ENCODE assay signal across 24 cellular contexts in genomic region chr12:68423175-68423574, GRCh38.
A peak's percentile ranks its signal among the peaks of the same experiment; 100 is the strongest.
DNase-seq lines count a peak whose midpoint lies in the region; ATAC-seq, FAIRE-seq and TF ChIP-seq lines count a peak whose summit lies in the region.
"Had no signal": no experiment of that assay in that cellular context is flagged by ENCODE, and none has a peak within 500 bp of the region (broad histone marks: within the 10 kb centered on the region; RNA-seq: fewer than 3 reads in every experiment).

No MANE protein-coding gene starts in this region.

- H3K4me3 Mint-ChIP-seq in nephron, result no peak overlapping the region
- H3K4me3 Mint-ChIP-seq in activated CD4-positive, alpha-beta T cell treated with anti-CD3 and anti-CD28 coated beads, Interleukin-2, amount 10 ng/mL, durations not matched to agents 24 days and 14 days, result no peak overlapping the region
- H3K4me3 Mint-ChIP-seq: H9; stimulated activated naive CD8-positive, alpha-beta T cell treated with anti-CD3 and anti-CD28 coated beads, Interleukin-15, amount 100 ng/mL, for 72 hours; T-cell had no signal

- no peaks in the 10 kb centered on the region for H3K36me3 Mint-ChIP-seq in nephron (ENCODE audit: low read depth)
- H3K36me3 Mint-ChIP-seq in activated CD4-positive, alpha-beta T cell treated with anti-CD3 and anti-CD28 coated beads, Interleukin-2, amount 10 ng/mL, durations not matched to agents 24 days and 14 days (ENCODE audit: low read depth), result no peaks in the 10 kb centered on the region
- H3K36me3 Mint-ChIP-seq: activated naive CD4-positive, alpha-beta T cell treated with anti-CD3 and anti-CD28 coated beads, Interleukin-2, amount 50 U/mL, for 72 hours; T-cell had no signal

- peaks cover 25% of the 10 kb centered on the region for H3K4me1 Mint-ChIP-seq in nephron
- H3K4me1 Mint-ChIP-seq in activated CD4-positive, alpha-beta T cell treated with anti-CD3 and anti-CD28 coated beads, Interleukin-2, amount 10 ng/mL, durations not matched to agents 24 days and 14 days, result peaks cover 8% of the 10 kb centered on the region

- no peaks in the 10 kb centered on the region for H3K36me3 ChIP-seq in K562 (ENCODE audit: control insufficient read depth, insufficient read depth, low read length)
- H3K36me3 ChIP-seq: left ventricle myocardium inferior had no signal

- no peaks in the 10 kb centered on the region for H4K20me1 ChIP-seq in K562 (replicated peaks; ENCODE audit: control insufficient read depth, insufficient read depth, low read length)

- FAIRE-seq in K562 (lab: Jason Lieb, UNC) (no peak), urothelium cell line (lab: Jason Lieb, UNC) (no peak)

- no peak for TF ChIP-seq RAD21 in K562 (CRISPR knock-in tag; conservative IDR thresholded peaks at IDR 0.05 in 1 of 2, IDR thresholded peaks at IDR 0.05 in 1 of 2)

- no peak for TF ChIP-seq POLR2A in K562 (conservative IDR thresholded peaks at IDR 0.05)

- peaks cover 2% of the 10 kb centered on the region for H3K9me3 Mint-ChIP-seq in nephron
- H3K9me3 Mint-ChIP-seq in activated CD4-positive, alpha-beta T cell treated with anti-CD3 and anti-CD28 coated beads, Interleukin-2, amount 10 ng/mL, durations not matched to agents 24 days and 14 days, result peaks cover 4% of the 10 kb centered on the region
- H3K9me3 Mint-ChIP-seq: activated T-helper 2 cell treated with anti-CD3 and anti-CD28 coated beads, Interferon-gamma antibody, Interleukin-2, Interleukin-4, amounts not matched to agents 10 μg/mL and 5 μg/mL and 100 μg/mL, durations not matched to agents 14 hours and 24 hours and 36 hours; stimulated activated naive CD8-positive, alpha-beta T cell treated with anti-CD3 and anti-CD28 coated beads, Interleukin-15, amount 100 ng/mL, for 72 hours; T-cell had no signal

- CTCF ChIA-PET in K562 (lab: Yijun Ruan, JAX; ENCODE audit: low intra/inter-chr PET ratio), result no interaction called here

- no peak overlapping the region for H3K9ac ChIP-seq in K562 (ENCODE audit: insufficient read depth in 1 of 2, low read depth in 2 of 2, low read length in 2 of 2)

- no peak overlapping the region for H3K4me2 ChIP-seq in K562 (ENCODE audit: insufficient read depth, low read length)
- H3K4me2 ChIP-seq: hepatocyte had no signal

- H3K4me3 ChIP-seq in K562 (no peak overlapping the region), fibroblast of the aortic adventitia (ENCODE audit: low read depth, low read length) (no peak overlapping the region)
- H3K4me3 ChIP-seq: dorsolateral prefrontal cortex, hepatocyte, left ventricle myocardium inferior had no signal

- no peak overlapping the region for H2AFZ ChIP-seq in K562 (ENCODE audit: low read depth, low read length)
- H2AFZ ChIP-seq: hepatocyte had no signal

- H3K27me3 Mint-ChIP-seq in nephron (ENCODE audit: low read depth), result peaks cover 4% of the 10 kb centered on the region
- H3K27me3 Mint-ChIP-seq in activated CD4-positive, alpha-beta T cell treated with anti-CD3 and anti-CD28 coated beads, Interleukin-2, amount 10 ng/mL, durations not matched to agents 24 days and 14 days, result no peaks in the 10 kb centered on the region
- H3K27me3 Mint-ChIP-seq: stimulated activated naive CD8-positive, alpha-beta T cell treated with anti-CD3 and anti-CD28 coated beads, Interleukin-15, amount 100 ng/mL, for 72 hours; T-cell had no signal

- no peak for ATAC-seq in K562
- ATAC-seq in GM19351 (IDR thresholded peaks at IDR 0.05; ENCODE audit: unreplicated experiment), result no peak
- ATAC-seq: activated naive CD4-positive, alpha-beta T cell treated with anti-CD3 and anti-CD28 coated beads, Interleukin-2, amount 50 U/mL, for 72 hours; foreskin keratinocyte; stimulated activated naive CD8-positive, alpha-beta T cell treated with anti-CD3 and anti-CD28 coated beads, Interleukin-15, amount 100 ng/mL, for 72 hours; T-cell had no signal

- in situ Hi-C loops in K562 (cut with MboI), result no loop called here

- no peak for TF ChIP-seq EP300 in K562 (IDR thresholded peaks at IDR 0.05; ENCODE audit: low read length)

- H3K4me1 ChIP-seq in K562 (replicated peaks in 1 of 2; ENCODE audit: control insufficient read depth in 2 of 2, insufficient read depth in 2 of 2, low read length in 2 of 2), result no peaks in the 10 kb centered on the region
- H3K4me1 ChIP-seq: foreskin keratinocyte had no signal

- POLR2A ChIA-PET in K562 (lab: Yijun Ruan, JAX), result interaction anchor here (0.6 to 1.3 kb wide), 2 partner anchors 65 to 73 kb away, joined by 3 read pairs; no protein-coding TSS in a partner anchor

- no peaks in the 10 kb centered on the region for H3K9me3 ChIP-seq in K562 (replicated peaks; ENCODE audit: control insufficient read depth, insufficient read depth, low read depth, low read length)
- H3K9me3 ChIP-seq: left ventricle myocardium inferior had no signal

- H3K9me1 ChIP-seq in K562 (ENCODE audit: control insufficient read depth, insufficient read depth, low read length), result no peaks in the 10 kb centered on the region

- no peaks in the 10 kb centered on the region for H3K79me2 ChIP-seq in K562 (ENCODE audit: control insufficient read depth, insufficient read depth, low read length)
- H3K79me2 ChIP-seq: hepatocyte had no signal

- TF ChIP-seq CTCF in K562 (IDR thresholded peaks at IDR 0.05 in 2 of 3, conservative IDR thresholded peaks at IDR 0.05 in 1 of 3; ENCODE audit: insufficient read depth in 2 of 3, low read depth in 1 of 3, low read length in 3 of 3) (no peak), fibroblast of the aortic adventitia (IDR thresholded peaks at IDR 0.05; ENCODE audit: insufficient read depth, low read length) (no peak), nephron (IDR thresholded peaks at IDR 0.05; ENCODE audit: unreplicated experiment in 3 of 3) (no peak)

- H3K27ac ChIP-seq in K562 (ENCODE audit: extremely low read depth, low read depth, low read length), result no peak overlapping the region
- H3K27ac ChIP-seq: 22Rv1, dorsolateral prefrontal cortex, foreskin keratinocyte, hepatocyte, left ventricle myocardium inferior had no signal

- peaks cover 0 to 9% of the 10 kb centered on the region in 2 experiments; a peak in 4 of 5 replicates for H3K27me3 ChIP-seq in K562 (ENCODE audit: control insufficient read depth in 2 of 2, insufficient read depth in 2 of 2, low read length in 2 of 2)
- H3K27me3 ChIP-seq: dorsolateral prefrontal cortex, foreskin keratinocyte, hepatocyte had no signal

- 25% methylated on average over 5 of the region's 5 CpGs for WGBS in K562 (ENCODE audit: insufficient coverage, low coverage, missing lambda C conversion rate)

- peak; percentile 33 for DNase-seq in DMS53 (lab: John Stamatoyannopoulos, UW)
- no peak for DNase-seq in DMS53 treated with DMSO at 0.1 percent for 48 hours (lab: John Stamatoyannopoulos, UW; ENCODE audit: unreplicated experiment)
- DNase-seq in K562 (ENCODE audit: extremely low read depth in 1 of 4, low spot score in 3 of 4), result no peak
- peak; percentile 30 for DNase-seq in fibroblast of the aortic adventitia (ENCODE audit: low read depth)
- DNase-seq in urothelium cell line (ENCODE audit: low spot score), result no peak
- no peak for DNase-seq in activated CD4-positive, alpha-beta T cell treated with anti-CD3 and anti-CD28 coated beads, Interleukin-2, amount 10 ng/mL, durations not matched to agents 24 days and 14 days
- DNase-seq: activated CD4-positive, alpha-beta T cell treated with anti-CD3 and anti-CD28 coated beads, Interleukin-2, amount 50 U/mL, for 4 hours; activated CD4-positive, CD25-positive, alpha-beta regulatory T cell; anterior cingulate cortex; dorsolateral prefrontal cortex; foreskin keratinocyte; H9; left ventricle myocardium inferior; NCI-H1105 treated with DMSO at 0.1 percent for 48 hours; NCI-H2081; NCI-H345; stimulated activated naive CD8-positive, alpha-beta T cell treated with anti-CD3 and anti-CD28 coated beads, Interleukin-15, amount 100 ng/mL, for 72 hours; T-cell had no signal

- BruUV-seq in K562 (replicated peaks; lab: Mats Ljungman, UMichigan), result no TSS peak

- intact Hi-C loops in K562 (cut with micrococcal nuclease), result no loop called here
- intact Hi-C loops in activated CD4-positive, alpha-beta T cell treated with anti-CD3 and anti-CD28 coated beads, Interleukin-2, amount 10 ng/mL, durations not matched to agents 24 days and 14 days (cut with micrococcal nuclease), result no loop called here

- peak overlapping the region in 2 of 3 experiments; percentile 0 to 37 for H3K27ac Mint-ChIP-seq in nephron
- H3K27ac Mint-ChIP-seq in activated CD4-positive, alpha-beta T cell treated with anti-CD3 and anti-CD28 coated beads, Interleukin-2, amount 10 ng/mL, durations not matched to agents 24 days and 14 days, result no peak overlapping the region
- H3K27ac Mint-ChIP-seq: activated T-helper 2 cell treated with anti-CD3 and anti-CD28 coated beads, Interferon-gamma antibody, Interleukin-2, Interleukin-4, amounts not matched to agents 10 μg/mL and 5 μg/mL and 100 μg/mL, durations not matched to agents 14 hours and 24 hours and 36 hours had no signal

TF ChIP-seq in K562, 482 proteins besides CTCF, POLR2A, EP300 and RAD21:
- TF ChIP-seq ZKSCAN8 (CRISPR knock-in tag; IDR thresholded peaks at IDR 0.05), result peak; percentile 77; the same call in 1 of the 2 replicates
- TF ChIP-seq EGR1 (conservative IDR thresholded peaks at IDR 0.05), result no peak
- no peak for TF ChIP-seq ZBTB43 (CRISPR knock-in tag; IDR thresholded peaks at IDR 0.05)
- TF ChIP-seq TCF7 (IDR thresholded peaks at IDR 0.05; ENCODE audit: borderline replicate concordance), result no peak

Comparison
In these comparisons a context has a peak if more than half of its experiments do, and no peak if none do; other contexts are left out.
1. DNase-seq: peak in DMS53 (single experiment) and fibroblast of the aortic adventitia (single experiment); none in DMS53 treated with DMSO at 0.1 percent for 48 hours (single experiment), K562 (0 of 4), urothelium cell line (single experiment) and activated CD4-positive, alpha-beta T cell treated with anti-CD3 and anti-CD28 coated beads, Interleukin-2, amount 10 ng/mL, durations not matched to agents 24 days and 14 days (single experiment).